In the genomic region with DNA sequence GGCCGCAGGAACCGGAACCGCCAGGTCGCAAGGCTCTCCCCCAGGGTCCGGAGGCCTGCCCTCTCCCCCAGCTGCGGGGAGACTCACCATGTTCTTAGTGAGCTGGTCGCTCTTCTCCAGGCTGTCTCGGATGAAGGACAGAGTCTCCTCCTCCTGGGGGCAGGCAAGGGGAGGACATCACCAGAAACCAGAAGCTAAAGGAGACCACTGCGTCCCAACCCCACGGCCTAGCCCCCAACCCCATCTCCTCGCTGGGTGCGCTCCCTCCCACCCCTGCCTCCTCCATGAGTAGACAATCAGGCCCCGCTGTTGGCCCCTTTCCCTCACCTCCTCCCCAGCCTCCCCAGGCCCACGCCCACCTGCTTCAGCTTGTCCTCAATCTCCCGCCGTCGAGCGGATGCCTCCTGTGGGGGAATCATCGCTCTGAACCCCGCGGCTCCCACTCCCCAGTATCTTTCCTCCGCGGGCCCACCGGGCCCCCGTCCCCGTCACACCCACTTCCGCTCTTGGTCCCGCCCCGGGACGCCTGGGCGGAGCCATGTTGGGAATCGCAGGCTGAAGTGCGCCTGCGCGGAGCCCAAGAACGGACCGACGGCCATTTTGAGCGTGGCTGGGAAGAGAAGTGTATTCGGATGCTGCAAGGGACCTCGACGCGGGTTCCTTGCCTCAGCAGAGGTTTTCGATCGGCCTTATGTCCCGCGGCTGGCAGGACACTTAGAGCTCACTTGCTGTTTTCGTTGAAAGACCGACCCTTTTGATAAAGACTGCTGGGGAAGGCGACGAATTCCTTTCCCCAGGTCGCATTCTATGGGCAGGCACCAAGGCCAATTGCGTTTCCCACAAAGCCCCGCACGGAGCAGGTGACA, we compare ENCODE assay signal across 2 cellular contexts.
TF ChIP-seq lines count a peak whose summit lies in the region.

A gene with protein sequence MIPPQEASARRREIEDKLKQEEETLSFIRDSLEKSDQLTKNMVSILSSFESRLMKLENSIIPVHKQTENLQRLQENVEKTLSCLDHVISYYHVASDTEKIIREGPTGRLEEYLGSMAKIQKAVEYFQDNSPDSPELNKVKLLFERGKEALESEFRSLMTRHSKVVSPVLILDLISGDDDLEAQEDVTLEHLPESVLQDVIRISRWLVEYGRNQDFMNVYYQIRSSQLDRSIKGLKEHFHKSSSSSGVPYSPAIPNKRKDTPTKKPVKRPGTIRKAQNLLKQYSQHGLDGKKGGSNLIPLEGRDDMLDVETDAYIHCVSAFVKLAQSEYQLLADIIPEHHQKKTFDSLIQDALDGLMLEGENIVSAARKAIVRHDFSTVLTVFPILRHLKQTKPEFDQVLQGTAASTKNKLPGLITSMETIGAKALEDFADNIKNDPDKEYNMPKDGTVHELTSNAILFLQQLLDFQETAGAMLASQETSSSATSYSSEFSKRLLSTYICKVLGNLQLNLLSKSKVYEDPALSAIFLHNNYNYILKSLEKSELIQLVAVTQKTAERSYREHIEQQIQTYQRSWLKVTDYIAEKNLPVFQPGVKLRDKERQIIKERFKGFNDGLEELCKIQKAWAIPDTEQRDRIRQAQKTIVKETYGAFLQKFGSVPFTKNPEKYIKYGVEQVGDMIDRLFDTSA (minus strand): TSS at position 514 of the 866 bp plus-strand sequence. CDS start 95 bp downstream, at position 419.

TF ChIP-seq in HCT116, 20 proteins besides CTCF, POLR2A, EP300 and RAD21 (continued from another document):
- no peak for TF ChIP-seq JUND (IDR thresholded peaks at IDR 0.05)
- TF ChIP-seq YY1 (IDR thresholded peaks at IDR 0.05; ENCODE audit: extremely low read depth, insufficient replicate concordance, low read depth, low read length), result peak; percentile 98
- TF ChIP-seq TCF7L2 (IDR thresholded peaks at IDR 0.05; ENCODE audit: borderline replicate concordance, extremely low read depth, insufficient read depth, insufficient read length), result no peak
- TF ChIP-seq ELF1 (IDR thresholded peaks at IDR 0.05; ENCODE audit: borderline replicate concordance, low read depth), result no peak; the same call in 1 of the 2 replicates
- TF ChIP-seq, protein P1, sequence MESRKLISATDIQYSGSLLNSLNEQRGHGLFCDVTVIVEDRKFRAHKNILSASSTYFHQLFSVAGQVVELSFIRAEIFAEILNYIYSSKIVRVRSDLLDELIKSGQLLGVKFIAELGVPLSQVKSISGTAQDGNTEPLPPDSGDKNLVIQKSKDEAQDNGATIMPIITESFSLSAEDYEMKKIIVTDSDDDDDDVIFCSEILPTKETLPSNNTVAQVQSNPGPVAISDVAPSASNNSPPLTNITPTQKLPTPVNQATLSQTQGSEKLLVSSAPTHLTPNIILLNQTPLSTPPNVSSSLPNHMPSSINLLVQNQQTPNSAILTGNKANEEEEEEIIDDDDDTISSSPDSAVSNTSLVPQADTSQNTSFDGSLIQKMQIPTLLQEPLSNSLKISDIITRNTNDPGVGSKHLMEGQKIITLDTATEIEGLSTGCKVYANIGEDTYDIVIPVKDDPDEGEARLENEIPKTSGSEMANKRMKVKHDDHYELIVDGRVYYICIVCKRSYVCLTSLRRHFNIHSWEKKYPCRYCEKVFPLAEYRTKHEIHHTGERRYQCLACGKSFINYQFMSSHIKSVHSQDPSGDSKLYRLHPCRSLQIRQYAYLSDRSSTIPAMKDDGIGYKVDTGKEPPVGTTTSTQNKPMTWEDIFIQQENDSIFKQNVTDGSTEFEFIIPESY (IDR thresholded peaks at IDR 0.05; ENCODE audit: extremely low read depth, insufficient replicate concordance, low read length), result peak; percentile 28
- no peak for TF ChIP-seq CBX3 (IDR thresholded peaks at IDR 0.05; ENCODE audit: low read depth)
- TF ChIP-seq SIN3A (IDR thresholded peaks at IDR 0.05; ENCODE audit: low read depth), result peak; percentile 76
- no peak for TF ChIP-seq EZH2 (IDR thresholded peaks at IDR 0.05)
- TF ChIP-seq SP1 (IDR thresholded peaks at IDR 0.05; ENCODE audit: low read depth), result peak; percentile 45; the same call in 1 of the 2 replicates
- peak; percentile 98 for TF ChIP-seq POLR2AphosphoS5 (IDR thresholded peaks at IDR 0.05; ENCODE audit: low read depth, low read length)

TF ChIP-seq in SK-N-SH, 30 proteins besides CTCF, POLR2A, EP300 and RAD21 (continued from another document):
- TF ChIP-seq, protein P2, sequence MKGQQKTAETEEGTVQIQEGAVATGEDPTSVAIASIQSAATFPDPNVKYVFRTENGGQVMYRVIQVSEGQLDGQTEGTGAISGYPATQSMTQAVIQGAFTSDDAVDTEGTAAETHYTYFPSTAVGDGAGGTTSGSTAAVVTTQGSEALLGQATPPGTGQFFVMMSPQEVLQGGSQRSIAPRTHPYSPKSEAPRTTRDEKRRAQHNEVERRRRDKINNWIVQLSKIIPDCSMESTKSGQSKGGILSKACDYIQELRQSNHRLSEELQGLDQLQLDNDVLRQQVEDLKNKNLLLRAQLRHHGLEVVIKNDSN (IDR thresholded peaks at IDR 0.05; ENCODE audit: borderline replicate concordance, low read depth), result no peak
- TF ChIP-seq FOXM1 (IDR thresholded peaks at IDR 0.05; ENCODE audit: low read depth) (no peak), YY1 (IDR thresholded peaks at IDR 0.05; ENCODE audit: low read depth) (peak; percentile 97), SIN3A (IDR thresholded peaks at IDR 0.05; ENCODE audit: borderline replicate concordance, low read depth, low read length) (peak; percentile 75; the same call in 1 of the 2 replicates), GABPA (IDR thresholded peaks at IDR 0.05; ENCODE audit: low read depth) (peak; percentile 79), RXRA (IDR thresholded peaks at IDR 0.05; ENCODE audit: borderline replicate concordance, low read depth) (no peak), MEF2A (IDR thresholded peaks at IDR 0.05; ENCODE audit: borderline replicate concordance, low read depth) (no peak), ELF1 (IDR thresholded peaks at IDR 0.05) (peak; percentile 67), TEAD4 (IDR thresholded peaks at IDR 0.05; ENCODE audit: borderline replicate concordance, insufficient read depth) (no peak), FOXJ3 (CRISPR knock-in tag; IDR thresholded peaks at IDR 0.05) (no peak), FOSL2 (IDR thresholded peaks at IDR 0.05; ENCODE audit: borderline replicate concordance, low read depth) (no peak), MXI1 (IDR thresholded peaks at IDR 0.05; ENCODE audit: low read depth, low read length) (0 out of 2 replicates have a peak, but pooled peaks have one; percentile 56), NFIC (IDR thresholded peaks at IDR 0.05; ENCODE audit: borderline replicate concordance) (no peak), RFX5 (IDR thresholded peaks at IDR 0.05; ENCODE audit: low read length) (no peak), EZH2phosphoT487 (IDR thresholded peaks at IDR 0.05; ENCODE audit: borderline replicate concordance, low read depth) (no peak), RCOR1 (IDR thresholded peaks at IDR 0.05; ENCODE audit: low read length) (no peak), SMC3 (IDR thresholded peaks at IDR 0.05; ENCODE audit: low read depth, low read length) (no peak), TCF12 (IDR thresholded peaks at IDR 0.05) (no peak), PBX3 (IDR thresholded peaks at IDR 0.05) (no peak), TAF1 (IDR thresholded peaks at IDR 0.05; ENCODE audit: borderline replicate concordance, low read depth, low read length) (peak; percentile 85), POLR2AphosphoS5 (IDR thresholded peaks at IDR 0.05; ENCODE audit: low read depth, low read length) (peak; percentile 98), JUND (IDR thresholded peaks at IDR 0.05) (no peak)
- TF ChIP-seq, protein P3, sequence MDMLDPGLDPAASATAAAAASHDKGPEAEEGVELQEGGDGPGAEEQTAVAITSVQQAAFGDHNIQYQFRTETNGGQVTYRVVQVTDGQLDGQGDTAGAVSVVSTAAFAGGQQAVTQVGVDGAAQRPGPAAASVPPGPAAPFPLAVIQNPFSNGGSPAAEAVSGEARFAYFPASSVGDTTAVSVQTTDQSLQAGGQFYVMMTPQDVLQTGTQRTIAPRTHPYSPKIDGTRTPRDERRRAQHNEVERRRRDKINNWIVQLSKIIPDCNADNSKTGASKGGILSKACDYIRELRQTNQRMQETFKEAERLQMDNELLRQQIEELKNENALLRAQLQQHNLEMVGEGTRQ (IDR thresholded peaks at IDR 0.05; ENCODE audit: borderline replicate concordance, low read depth, low read length), result no peak
- TF ChIP-seq, protein P4, sequence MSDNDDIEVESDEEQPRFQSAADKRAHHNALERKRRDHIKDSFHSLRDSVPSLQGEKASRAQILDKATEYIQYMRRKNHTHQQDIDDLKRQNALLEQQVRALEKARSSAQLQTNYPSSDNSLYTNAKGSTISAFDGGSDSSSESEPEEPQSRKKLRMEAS (IDR thresholded peaks at IDR 0.05; ENCODE audit: low read depth), result peak; percentile 92
- TF ChIP-seq, protein P5, sequence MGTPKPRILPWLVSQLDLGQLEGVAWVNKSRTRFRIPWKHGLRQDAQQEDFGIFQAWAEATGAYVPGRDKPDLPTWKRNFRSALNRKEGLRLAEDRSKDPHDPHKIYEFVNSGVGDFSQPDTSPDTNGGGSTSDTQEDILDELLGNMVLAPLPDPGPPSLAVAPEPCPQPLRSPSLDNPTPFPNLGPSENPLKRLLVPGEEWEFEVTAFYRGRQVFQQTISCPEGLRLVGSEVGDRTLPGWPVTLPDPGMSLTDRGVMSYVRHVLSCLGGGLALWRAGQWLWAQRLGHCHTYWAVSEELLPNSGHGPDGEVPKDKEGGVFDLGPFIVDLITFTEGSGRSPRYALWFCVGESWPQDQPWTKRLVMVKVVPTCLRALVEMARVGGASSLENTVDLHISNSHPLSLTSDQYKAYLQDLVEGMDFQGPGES (IDR thresholded peaks at IDR 0.05; ENCODE audit: low read depth, low read length), result no peak
- TF ChIP-seq, protein P1 (IDR thresholded peaks at IDR 0.05; ENCODE audit: borderline replicate concordance, low read depth), result no peak
- TF ChIP-seq, protein P6, sequence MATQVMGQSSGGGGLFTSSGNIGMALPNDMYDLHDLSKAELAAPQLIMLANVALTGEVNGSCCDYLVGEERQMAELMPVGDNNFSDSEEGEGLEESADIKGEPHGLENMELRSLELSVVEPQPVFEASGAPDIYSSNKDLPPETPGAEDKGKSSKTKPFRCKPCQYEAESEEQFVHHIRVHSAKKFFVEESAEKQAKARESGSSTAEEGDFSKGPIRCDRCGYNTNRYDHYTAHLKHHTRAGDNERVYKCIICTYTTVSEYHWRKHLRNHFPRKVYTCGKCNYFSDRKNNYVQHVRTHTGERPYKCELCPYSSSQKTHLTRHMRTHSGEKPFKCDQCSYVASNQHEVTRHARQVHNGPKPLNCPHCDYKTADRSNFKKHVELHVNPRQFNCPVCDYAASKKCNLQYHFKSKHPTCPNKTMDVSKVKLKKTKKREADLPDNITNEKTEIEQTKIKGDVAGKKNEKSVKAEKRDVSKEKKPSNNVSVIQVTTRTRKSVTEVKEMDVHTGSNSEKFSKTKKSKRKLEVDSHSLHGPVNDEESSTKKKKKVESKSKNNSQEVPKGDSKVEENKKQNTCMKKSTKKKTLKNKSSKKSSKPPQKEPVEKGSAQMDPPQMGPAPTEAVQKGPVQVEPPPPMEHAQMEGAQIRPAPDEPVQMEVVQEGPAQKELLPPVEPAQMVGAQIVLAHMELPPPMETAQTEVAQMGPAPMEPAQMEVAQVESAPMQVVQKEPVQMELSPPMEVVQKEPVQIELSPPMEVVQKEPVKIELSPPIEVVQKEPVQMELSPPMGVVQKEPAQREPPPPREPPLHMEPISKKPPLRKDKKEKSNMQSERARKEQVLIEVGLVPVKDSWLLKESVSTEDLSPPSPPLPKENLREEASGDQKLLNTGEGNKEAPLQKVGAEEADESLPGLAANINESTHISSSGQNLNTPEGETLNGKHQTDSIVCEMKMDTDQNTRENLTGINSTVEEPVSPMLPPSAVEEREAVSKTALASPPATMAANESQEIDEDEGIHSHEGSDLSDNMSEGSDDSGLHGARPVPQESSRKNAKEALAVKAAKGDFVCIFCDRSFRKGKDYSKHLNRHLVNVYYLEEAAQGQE (IDR thresholded peaks at IDR 0.05; ENCODE audit: low read depth, low read length), result no peak
TF ChIP-seq in SK-N-SH: peak in this region for 9.
